ENCODE assay signal across 11 cellular contexts in genomic region chr14:22554706-22555572, GRCh38. TPM values are rescaled to one million over a fixed set of nuclear protein-coding genes. Genes with fewer than 3 reads are reported as not detected.
DNase-seq lines count a peak whose midpoint lies in the region; ATAC-seq and TF ChIP-seq lines count a peak whose summit lies in the region.
"Had no signal": no experiment of that assay in that cellular context is flagged by ENCODE, and none has a peak within 500 bp of the region (broad histone marks: within the 10 kb centered on the region; RNA-seq: fewer than 3 reads in every experiment).

No MANE protein-coding gene starts in this region.

- H3K27me3 Mint-ChIP-seq in effector memory CD8-positive, alpha-beta T cell: peaks cover 0 to 7% of the 10 kb centered on the region in 2 donors

- 60 to 90% methylated on average over 1 to 12 of the region's 12 CpGs for WGBS in transverse colon (ENCODE audit: low coverage in 1 of 2), 2 donors

- TF ChIP-seq CTCF in SU-DHL-6 (IDR thresholded peaks at IDR 0.05; ENCODE audit: insufficient read depth, low read length, poor library complexity, severe bottlenecking): no peak
- TF ChIP-seq CTCF in transverse colon (IDR thresholded peaks at IDR 0.05): no peak

- H3K9me2 ChIP-seq in SU-DHL-6 (replicated peaks; ENCODE audit: insufficient read depth, low read length): no peaks in the 10 kb centered on the region

- peaks cover 85 to 89% of the 10 kb centered on the region in 2 donors for H3K4me1 Mint-ChIP-seq in effector memory CD8-positive, alpha-beta T cell (ENCODE audit: low read depth in 2 of 2)

- peak overlapping the region; percentile 74 for H3K9ac ChIP-seq in SU-DHL-6 (ENCODE audit: low read length)

- H3K9me3 Mint-ChIP-seq in effector memory CD8-positive, alpha-beta T cell: no peaks in the 10 kb centered on the region

- peak overlapping the region; percentile 97 to 99 for H3K27ac Mint-ChIP-seq in effector memory CD8-positive, alpha-beta T cell

- peak overlapping the region; percentile 68 to 86 for H3K4me3 Mint-ChIP-seq in effector memory CD8-positive, alpha-beta T cell

- peaks cover 82% of the 10 kb centered on the region for H3K36me3 Mint-ChIP-seq in effector memory CD8-positive, alpha-beta T cell (ENCODE audit: insufficient read depth)

- H3K9me3 ChIP-seq in SU-DHL-6 (ENCODE audit: insufficient read depth, low read length): no peaks in the 10 kb centered on the region
- H3K9me3 ChIP-seq in transverse colon: no peaks in the 10 kb centered on the region
- H3K9me3 ChIP-seq: HAP-1 had no signal

- ATAC-seq in effector memory CD8-positive, alpha-beta T cell (replicated peaks): no peak
- ATAC-seq in Right ventricle myocardium superior (ENCODE audit: poor library complexity): no peak
- no peak for ATAC-seq in sciatic nerve

- H2AFZ ChIP-seq in SU-DHL-6 (ENCODE audit: low read depth, low read length, severe bottlenecking): no peak overlapping the region

- H3K4me3 ChIP-seq in SU-DHL-6 (ENCODE audit: insufficient read depth, low read length, poor library complexity, severe bottlenecking): no peak overlapping the region
- no peak overlapping the region for H3K4me3 ChIP-seq in transverse colon
- H3K4me3 ChIP-seq: HAP-1 had no signal

- no peak for TF ChIP-seq EP300 in transverse colon (IDR thresholded peaks at IDR 0.05; ENCODE audit: low read depth)

- intact Hi-C loops in transverse colon (cut with DNase I; ENCODE audit: low total_unique reads) (loop anchor here (5.0 to 10.0 kb wide), 3 partner anchors 97 to 300 kb away; partner anchors contain the start of gene MRPL52), Right ventricle myocardium superior (cut with DNase I) (loop anchor here (5.0 to 10.0 kb wide), 4 partner anchors 97 to 300 kb away; partner anchors contain the start of gene SLC7A7), sciatic nerve (cut with DNase I) (no loop called here)

- no peak for TF ChIP-seq POLR2A in transverse colon (IDR thresholded peaks at IDR 0.05)

- peak overlapping the region; percentile 52 for H3K4me2 ChIP-seq in SU-DHL-6 (ENCODE audit: low read depth, low read length, poor library complexity, severe bottlenecking)

- H3F3A ChIP-seq in SU-DHL-6 (ENCODE audit: insufficient read depth): peaks cover 24% of the 10 kb centered on the region

- H3K27me3 ChIP-seq in SU-DHL-6 (ENCODE audit: low read length): no peaks in the 10 kb centered on the region
- H3K27me3 ChIP-seq in transverse colon: no peaks in the 10 kb centered on the region

- H3K36me3 ChIP-seq in SU-DHL-6 (ENCODE audit: low read length) (no peaks in the 10 kb centered on the region), transverse colon (no peaks in the 10 kb centered on the region)
- H3K36me3 ChIP-seq: HAP-1 had no signal

- no peaks in the 10 kb centered on the region for H3K79me2 ChIP-seq in SU-DHL-6 (ENCODE audit: insufficient read depth, low read length)

- H4K20me1 ChIP-seq in SU-DHL-6 (ENCODE audit: low read depth, low read length): no peaks in the 10 kb centered on the region

- H3K27ac ChIP-seq in SU-DHL-6 (ENCODE audit: low read depth, low read length) (peak overlapping the region; percentile 97), transverse colon (peak overlapping the region; percentile 65 to 85 (median 72))

- peaks cover 22 to 49% (median 27%) of the 10 kb centered on the region in 4 donors for H3K4me1 ChIP-seq in transverse colon

- in situ Hi-C loops in transverse colon (cut with MboI; ENCODE audit: low pct_ligation_motif_present in 1 of 4, low pct_unique_long_range_greater_than_20kb in 1 of 4, low sequenced_read_pairs in 3 of 4): loop anchor here in 2 of 4 donors (25.0 kb wide), 2 partner anchors 168 to 307 kb away; partner anchors contain the start of gene LRP10 (in 2 of the 2)

- peak; percentile 70 for DNase-seq in activated effector memory CD4-positive, alpha-beta T cell treated with anti-CD3 and anti-CD28 coated beads, Interleukin-2, amount 50 U/mL, for 16 hours
- no peak for DNase-seq in activated effector memory CD4-positive, alpha-beta T cell treated with Interleukin-2 at 50 U/mL for 16 hours
- no peak for DNase-seq in effector memory CD8-positive, alpha-beta T cell
- DNase-seq in transverse colon (no peak), Right ventricle myocardium superior (no peak), sciatic nerve (ENCODE audit: low spot score) (no peak)
- DNase-seq in stimulated activated naive CD4-positive, alpha-beta T cell (lab: John Stamatoyannopoulos, UW): no peak
- DNase-seq: GF-D8, NCI-H524 had no signal

RNA-seq across cellular contexts. Expression of gene DAD1, which starts 34.1 kb away (rescaled TPM):
- total RNA-seq in transverse colon (100 to 1,000 TPM in 3 of 4 donors, 10 to 100 TPM in 1; 31.4 to 154 (median 141) TPM), Right ventricle myocardium superior (124 TPM), sciatic nerve (163 TPM)

RNA-seq across cellular contexts. Expression of gene ABHD4, which starts 43.2 kb away (rescaled TPM):
- total RNA-seq in transverse colon (10 to 100 TPM; 17.5 to 41.1 (median 23.1) TPM), Right ventricle myocardium superior (19.7 TPM), sciatic nerve (45.2 TPM)
